In the genomic region with DNA sequence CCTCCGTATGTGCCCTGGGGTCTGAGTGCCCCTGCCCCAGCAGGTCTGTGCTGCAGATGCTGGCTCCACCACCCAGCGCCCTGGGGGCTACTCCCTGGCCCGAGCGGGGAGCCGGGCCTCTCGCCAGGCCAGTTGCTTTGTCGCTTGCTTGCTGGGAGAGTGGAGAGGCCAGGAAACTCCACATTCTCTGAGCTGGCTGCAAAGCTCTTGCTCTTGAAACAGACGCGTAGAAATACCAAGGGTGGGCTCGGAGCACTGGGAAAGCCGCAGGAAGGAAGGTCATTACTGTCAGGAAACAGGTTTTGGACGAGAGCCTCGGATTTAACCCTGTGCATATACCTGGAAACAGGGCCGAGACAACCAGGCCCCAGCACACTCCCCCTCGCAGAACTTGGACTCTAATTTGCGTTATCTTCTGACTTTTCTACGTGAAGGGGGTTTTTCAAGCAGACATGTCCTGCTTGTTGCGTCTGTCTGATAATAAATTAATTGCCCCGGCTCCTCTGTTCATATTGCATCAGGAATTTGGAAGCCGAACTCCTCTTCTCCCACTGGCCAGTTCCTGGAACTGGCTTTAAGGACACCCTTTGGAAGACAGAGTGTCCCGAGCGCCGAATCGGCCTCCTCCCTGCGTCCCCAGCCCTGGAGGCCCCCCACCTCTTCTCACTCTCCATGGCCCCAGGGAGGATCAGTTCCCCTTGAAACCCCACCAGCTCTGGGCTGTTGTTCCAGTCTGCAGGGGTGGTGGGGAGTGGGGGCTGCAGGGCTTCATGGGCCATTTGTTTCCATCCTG, we compare ENCODE assay signal across 1 cellular context.
TF ChIP-seq lines count a peak whose summit lies in the region.

No MANE protein-coding gene starts in this region.

TF ChIP-seq in endothelial cell of umbilical vein, 7 proteins besides CTCF, POLR2A, EP300 and RAD21:
- no peak for TF ChIP-seq EZH2 (IDR thresholded peaks at IDR 0.05; ENCODE audit: borderline replicate concordance, low read depth, low read length, severe bottlenecking)
- TF ChIP-seq GATA2 (IDR thresholded peaks at IDR 0.05; ENCODE audit: insufficient read depth, insufficient read length, low read depth, low read length) = no peak
- TF ChIP-seq JUN (IDR thresholded peaks at IDR 0.05; ENCODE audit: borderline replicate concordance, insufficient read depth, insufficient read length, low read depth) = no peak
- no peak for TF ChIP-seq MYC (IDR thresholded peaks at IDR 0.05; ENCODE audit: low read depth, low read length)
- no peak for TF ChIP-seq POLR2AphosphoS5 (IDR thresholded peaks at IDR 0.05; ENCODE audit: insufficient read depth, low read depth, low read length)
- no peak for TF ChIP-seq FOS (IDR thresholded peaks at IDR 0.05; ENCODE audit: borderline replicate concordance, insufficient read depth, low read length)
- TF ChIP-seq, protein P1, sequence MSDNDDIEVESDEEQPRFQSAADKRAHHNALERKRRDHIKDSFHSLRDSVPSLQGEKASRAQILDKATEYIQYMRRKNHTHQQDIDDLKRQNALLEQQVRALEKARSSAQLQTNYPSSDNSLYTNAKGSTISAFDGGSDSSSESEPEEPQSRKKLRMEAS (IDR thresholded peaks at IDR 0.05; ENCODE audit: insufficient read depth, insufficient read length) = no peak
